ENCODE assay signal across 8 cellular contexts in the genomic region with DNA sequence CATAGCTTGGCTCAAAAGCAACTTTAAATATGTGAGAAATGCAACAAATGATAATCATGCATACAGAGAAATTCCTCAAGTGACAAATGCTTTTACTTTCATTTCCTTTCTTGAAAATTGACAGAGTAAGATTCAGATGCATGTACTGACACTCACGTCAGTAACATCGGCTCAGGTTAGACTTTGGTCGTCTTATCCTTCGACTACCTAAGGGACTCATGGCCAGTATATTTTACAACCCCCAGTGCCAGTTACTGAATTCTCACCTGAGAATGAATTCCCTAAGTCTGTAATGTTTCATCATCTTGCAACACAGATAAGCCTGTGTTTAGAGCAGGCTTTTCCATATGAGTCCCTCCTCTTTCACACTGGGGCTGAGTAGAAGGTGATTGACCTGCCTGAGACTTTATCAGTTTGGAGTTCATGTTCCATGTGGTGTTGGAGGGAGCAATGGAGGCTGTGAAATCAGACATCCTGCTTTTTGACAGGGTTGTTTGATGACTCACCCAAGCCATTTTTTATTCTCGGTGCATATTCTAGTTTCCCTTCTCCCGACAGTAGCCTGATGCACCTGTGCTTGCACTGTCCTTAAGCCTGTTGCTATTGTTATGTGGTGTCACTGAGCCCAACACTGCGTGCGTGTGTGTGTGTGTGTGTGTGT. TPM values are rescaled to one million over a fixed set of nuclear protein-coding genes. Genes with fewer than 3 reads are reported as not detected.
DNase-seq lines count a peak whose midpoint lies in the region; ATAC-seq and TF ChIP-seq lines count a peak whose summit lies in the region.

No MANE protein-coding gene starts in this region.

- TF ChIP-seq POLR2A in thyroid gland (IDR thresholded peaks at IDR 0.05) (no peak), uterus (IDR thresholded peaks at IDR 0.05) (no peak)

- no peak for TF ChIP-seq CTCF in liver (IDR thresholded peaks at IDR 0.05; ENCODE audit: low read depth, low read length, missing input control)
- TF ChIP-seq CTCF in thyroid gland (IDR thresholded peaks at IDR 0.05), result no peak
- TF ChIP-seq CTCF in uterus (IDR thresholded peaks at IDR 0.05), result no peak

- peak overlapping the region in 1 of 2 donors; percentile 51 for H3K4me3 ChIP-seq in CD4-positive, alpha-beta memory T cell (ENCODE audit: low read length in 2 of 2)
- H3K4me3 ChIP-seq in liver (ENCODE audit: low read depth in 1 of 3, low read length in 3 of 3) (peak overlapping the region in 1 of 3 donors; percentile 14), thyroid gland (replicated peaks in 1 of 3) (no peak overlapping the region), uterus (no peak overlapping the region)

- POLR2A ChIA-PET in CD4-positive, alpha-beta memory T cell (lab: Charles Lee; ENCODE audit: partially characterized antibody), result no interaction called here
- POLR2A ChIA-PET in activated CD4-positive, alpha-beta memory T cell treated with anti-CD3 and anti-CD28 coated beads for 36 hours (lab: Charles Lee), result no interaction called here

- TF ChIP-seq RAD21 in liver (IDR thresholded peaks at IDR 0.05), result peak in 1 of 2 donors; percentile 51

- H3K9ac ChIP-seq in liver (ENCODE audit: low read depth in 1 of 2, low read length in 2 of 2), result no peak overlapping the region

- no peak for DNase-seq in CD4-positive, alpha-beta memory T cell
- peak; percentile 40 for DNase-seq in activated CD4-positive, alpha-beta memory T cell treated with anti-CD3 and anti-CD28 coated beads for 36 hours
- DNase-seq in thyroid gland, result no peak
- no peak for DNase-seq in uterus
- DNase-seq in NCI-H128 (lab: John Stamatoyannopoulos, UW; ENCODE audit: unreplicated experiment), result no peak

- CTCF ChIA-PET in CD4-positive, alpha-beta memory T cell (lab: Charles Lee; ENCODE audit: partially characterized antibody), result no interaction called here
- CTCF ChIA-PET in activated CD4-positive, alpha-beta memory T cell treated with anti-CD3 and anti-CD28 coated beads for 36 hours (lab: Charles Lee), result no interaction called here

- no peaks in the 10 kb centered on the region for H3K9me3 ChIP-seq in CD4-positive, alpha-beta memory T cell (ENCODE audit: control insufficient read depth in 1 of 2, low read length in 2 of 2)
- no peaks in the 10 kb centered on the region for H3K9me3 ChIP-seq in liver (ENCODE audit: control insufficient read depth in 4 of 4, low read length in 3 of 4)
- no peaks in the 10 kb centered on the region for H3K9me3 ChIP-seq in thyroid gland
- H3K9me3 ChIP-seq in uterus, result no peaks in the 10 kb centered on the region

- 41% methylated on average over 8 of the region's 8 CpGs for WGBS in liver
- 79 to 86% methylated on average over 8 of the region's 8 CpGs for WGBS in thyroid gland, 2 donors

- peaks cover 9% of the 10 kb centered on the region for H3K4me1 ChIP-seq in CD4-positive, alpha-beta memory T cell (ENCODE audit: insufficient read depth, low read length)
- H3K4me1 ChIP-seq in liver (ENCODE audit: control insufficient read depth in 4 of 4, insufficient read depth in 4 of 4, low read length in 3 of 4), result no peaks in the 10 kb centered on the region
- H3K4me1 ChIP-seq in thyroid gland, result no peaks in the 10 kb centered on the region
- no peaks in the 10 kb centered on the region for H3K4me1 ChIP-seq in uterus

- no peaks in the 10 kb centered on the region for H3K36me3 ChIP-seq in CD4-positive, alpha-beta memory T cell (ENCODE audit: insufficient read depth, low read length)
- H3K36me3 ChIP-seq in liver (ENCODE audit: control insufficient read depth in 4 of 4, insufficient read depth in 3 of 4, low read depth in 1 of 4, low read length in 3 of 4) (no peaks in the 10 kb centered on the region), thyroid gland (no peaks in the 10 kb centered on the region), uterus (no peaks in the 10 kb centered on the region)

- peak overlapping the region; percentile 52 to 86 (median 75) for H3K4me3 Mint-ChIP-seq in CD4-positive, alpha-beta memory T cell
- peak overlapping the region; percentile 21 for H3K4me3 Mint-ChIP-seq in activated CD4-positive, alpha-beta memory T cell treated with anti-CD3 and anti-CD28 coated beads for 36 hours

- peak; percentile 39 for ATAC-seq in GM18909 (IDR thresholded peaks at IDR 0.05; ENCODE audit: poor library complexity, unreplicated experiment)
- peak; percentile 48 for ATAC-seq in HG03135 (IDR thresholded peaks at IDR 0.05; ENCODE audit: unreplicated experiment)

- H3K4me1 Mint-ChIP-seq in CD4-positive, alpha-beta memory T cell, result peaks cover 17 to 21% (median 18%) of the 10 kb centered on the region in 4 donors
- peaks cover 28% of the 10 kb centered on the region for H3K4me1 Mint-ChIP-seq in activated CD4-positive, alpha-beta memory T cell treated with anti-CD3 and anti-CD28 coated beads for 36 hours (ENCODE audit: low read depth)

- no peaks in the 10 kb centered on the region for H3K27me3 ChIP-seq in CD4-positive, alpha-beta memory T cell (ENCODE audit: insufficient read depth, low read length)
- H3K27me3 ChIP-seq in liver (ENCODE audit: control insufficient read depth in 4 of 4, insufficient read depth in 4 of 4, low read length in 3 of 4), result no peaks in the 10 kb centered on the region
- no peaks in the 10 kb centered on the region for H3K27me3 ChIP-seq in thyroid gland
- H3K27me3 ChIP-seq in uterus, result no peaks in the 10 kb centered on the region

- H3K36me3 Mint-ChIP-seq in CD4-positive, alpha-beta memory T cell, result peaks cover 0 to 5% of the 10 kb centered on the region in 2 donors
- H3K36me3 Mint-ChIP-seq in activated CD4-positive, alpha-beta memory T cell treated with anti-CD3 and anti-CD28 coated beads for 36 hours, result peaks cover 2% of the 10 kb centered on the region

- intact Hi-C loops in CD4-positive, alpha-beta memory T cell (cut with micrococcal nuclease), result no loop called here
- intact Hi-C loops in activated CD4-positive, alpha-beta memory T cell treated with anti-CD3 and anti-CD28 coated beads for 36 hours (cut with micrococcal nuclease), result loop anchor here (1.0 to 10.0 kb wide), 5 partner anchors 8 to 1179 kb away; a partner anchor contains a TSS
- intact Hi-C loops in thyroid gland (cut with DNase I), result no loop called here
- intact Hi-C loops in uterus (cut with DNase I; ENCODE audit: low total_unique reads), result no loop called here

- H3K27me3 Mint-ChIP-seq in CD4-positive, alpha-beta memory T cell, result peaks cover 0 to 8% of the 10 kb centered on the region in 2 donors
- H3K27me3 Mint-ChIP-seq in activated CD4-positive, alpha-beta memory T cell treated with anti-CD3 and anti-CD28 coated beads for 36 hours, result peaks cover 29% of the 10 kb centered on the region

- peak overlapping the region in 5 of 7 donors; percentile 24 to 61 (median 32) for H3K27ac Mint-ChIP-seq in CD4-positive, alpha-beta memory T cell
- peak overlapping the region; percentile 40 for H3K27ac Mint-ChIP-seq in activated CD4-positive, alpha-beta memory T cell treated with anti-CD3 and anti-CD28 coated beads for 36 hours

- H3K9me3 Mint-ChIP-seq in CD4-positive, alpha-beta memory T cell, result peaks cover 0 to 15% (median 4%) of the 10 kb centered on the region in 8 donors
- H3K9me3 Mint-ChIP-seq in activated CD4-positive, alpha-beta memory T cell treated with anti-CD3 and anti-CD28 coated beads for 36 hours, result peaks cover 7% of the 10 kb centered on the region

- H3K27ac ChIP-seq in CD4-positive, alpha-beta memory T cell (ENCODE audit: low read depth, low read length), result no peak overlapping the region
- H3K27ac ChIP-seq in liver (ENCODE audit: low read depth in 1 of 2, low read length in 2 of 2) (no peak overlapping the region), thyroid gland (no peak overlapping the region), uterus (no peak overlapping the region)

TF ChIP-seq in liver, 16 proteins besides CTCF, POLR2A, EP300 and RAD21 (continues in another document):
- TF ChIP-seq FOXA2 (IDR thresholded peaks at IDR 0.05), result no peak
- TF ChIP-seq, protein P1, sequence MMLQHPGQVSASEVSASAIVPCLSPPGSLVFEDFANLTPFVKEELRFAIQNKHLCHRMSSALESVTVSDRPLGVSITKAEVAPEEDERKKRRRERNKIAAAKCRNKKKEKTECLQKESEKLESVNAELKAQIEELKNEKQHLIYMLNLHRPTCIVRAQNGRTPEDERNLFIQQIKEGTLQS (IDR thresholded peaks at IDR 0.05), result no peak
- peak in 1 of 2 donors; percentile 44 for TF ChIP-seq HNF4A (conservative IDR thresholded peaks at IDR 0.05)
- no peak for TF ChIP-seq TAF1 (conservative IDR thresholded peaks at IDR 0.05)
- TF ChIP-seq RXRA (IDR thresholded peaks at IDR 0.05), result peak; percentile 75 to 78
- no peak for TF ChIP-seq NR2F2 (IDR thresholded peaks at IDR 0.05)
- TF ChIP-seq, protein P2, sequence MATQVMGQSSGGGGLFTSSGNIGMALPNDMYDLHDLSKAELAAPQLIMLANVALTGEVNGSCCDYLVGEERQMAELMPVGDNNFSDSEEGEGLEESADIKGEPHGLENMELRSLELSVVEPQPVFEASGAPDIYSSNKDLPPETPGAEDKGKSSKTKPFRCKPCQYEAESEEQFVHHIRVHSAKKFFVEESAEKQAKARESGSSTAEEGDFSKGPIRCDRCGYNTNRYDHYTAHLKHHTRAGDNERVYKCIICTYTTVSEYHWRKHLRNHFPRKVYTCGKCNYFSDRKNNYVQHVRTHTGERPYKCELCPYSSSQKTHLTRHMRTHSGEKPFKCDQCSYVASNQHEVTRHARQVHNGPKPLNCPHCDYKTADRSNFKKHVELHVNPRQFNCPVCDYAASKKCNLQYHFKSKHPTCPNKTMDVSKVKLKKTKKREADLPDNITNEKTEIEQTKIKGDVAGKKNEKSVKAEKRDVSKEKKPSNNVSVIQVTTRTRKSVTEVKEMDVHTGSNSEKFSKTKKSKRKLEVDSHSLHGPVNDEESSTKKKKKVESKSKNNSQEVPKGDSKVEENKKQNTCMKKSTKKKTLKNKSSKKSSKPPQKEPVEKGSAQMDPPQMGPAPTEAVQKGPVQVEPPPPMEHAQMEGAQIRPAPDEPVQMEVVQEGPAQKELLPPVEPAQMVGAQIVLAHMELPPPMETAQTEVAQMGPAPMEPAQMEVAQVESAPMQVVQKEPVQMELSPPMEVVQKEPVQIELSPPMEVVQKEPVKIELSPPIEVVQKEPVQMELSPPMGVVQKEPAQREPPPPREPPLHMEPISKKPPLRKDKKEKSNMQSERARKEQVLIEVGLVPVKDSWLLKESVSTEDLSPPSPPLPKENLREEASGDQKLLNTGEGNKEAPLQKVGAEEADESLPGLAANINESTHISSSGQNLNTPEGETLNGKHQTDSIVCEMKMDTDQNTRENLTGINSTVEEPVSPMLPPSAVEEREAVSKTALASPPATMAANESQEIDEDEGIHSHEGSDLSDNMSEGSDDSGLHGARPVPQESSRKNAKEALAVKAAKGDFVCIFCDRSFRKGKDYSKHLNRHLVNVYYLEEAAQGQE (IDR thresholded peaks at IDR 0.05), result no peak

RNA-seq across cellular contexts. Expression of a gene that starts 30.5 kb away (rescaled TPM):
- total RNA-seq in CD4-positive, alpha-beta memory T cell, result not detected
- polyA plus RNA-seq in CD4-positive, alpha-beta memory T cell, result under 1 TPM in 1 of 2 donors, not detected in 1; 0.24 TPM
- total RNA-seq in activated CD4-positive, alpha-beta memory T cell treated with anti-CD3 and anti-CD28 coated beads for 36 hours, result not detected
- 10 to 100 TPM in 1 of 2 donors, 1 to 10 TPM in 1; 3.9 to 22.0 TPM for total RNA-seq in liver
- 1 to 10 TPM; 5.0 to 6.3 TPM for polyA plus RNA-seq in liver
- total RNA-seq in thyroid gland, result 10 to 100 TPM; 45.8 to 71.8 (median 58.2) TPM
- 10 to 100 TPM; 18.4 to 24.9 (median 22.1) TPM for total RNA-seq in uterus

Comparison
In these comparisons a context has a peak if more than half of its experiments do, and no peak if none do; other contexts are left out.
1. RNA of a gene that starts 30.5 kb away (total RNA-seq): 45.8 to 71.8 TPM in thyroid gland, 18.4 to 24.9 TPM in uterus and 3.9 to 22.0 TPM in liver; not detected in CD4-positive, alpha-beta memory T cell and not detected in activated CD4-positive, alpha-beta memory T cell treated with anti-CD3 and anti-CD28 coated beads for 36 hours; every median in the first group is over 4 times any median in the second.